Comparison of ENCODE assay signal across 8 cellular contexts in the genomic region with DNA sequence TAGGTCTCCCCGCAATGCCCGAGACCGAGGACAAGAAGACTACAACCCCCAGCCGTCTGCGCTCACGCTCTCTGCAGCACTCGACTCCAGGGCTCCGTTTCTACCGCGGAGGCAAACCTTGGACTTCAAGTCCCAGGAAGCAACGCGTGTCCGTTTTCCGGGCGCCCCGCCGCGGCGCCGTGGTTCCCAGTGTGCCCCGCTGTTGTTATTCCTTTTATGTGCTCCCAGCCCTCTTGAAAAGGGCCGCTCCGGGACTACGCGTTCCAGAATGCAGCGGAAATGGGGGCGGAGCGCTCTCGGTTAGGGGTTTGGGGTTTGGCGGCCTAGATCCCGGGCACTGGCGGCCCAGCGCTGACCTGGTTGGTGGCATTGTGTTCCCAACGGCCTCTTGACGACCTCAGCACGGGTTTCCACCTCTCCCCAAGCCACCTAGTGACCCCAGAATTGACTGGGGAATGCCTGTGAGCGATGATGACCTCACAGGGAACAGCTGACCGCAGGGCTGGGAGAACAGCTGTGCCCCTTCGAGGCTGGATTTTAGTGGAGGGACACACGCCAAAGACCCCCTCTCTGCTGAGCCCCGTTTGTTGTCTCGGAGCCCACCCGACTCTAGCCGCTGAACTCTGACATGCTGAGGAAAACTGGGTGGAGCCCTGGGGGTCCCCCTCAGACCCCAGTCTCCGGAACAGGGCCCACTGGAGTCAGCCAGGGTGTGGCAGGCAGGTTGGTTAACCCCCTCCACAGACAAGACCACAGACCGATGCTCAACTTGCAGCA. TPM values are rescaled to one million over a fixed set of nuclear protein-coding genes. Genes with fewer than 3 reads are reported as not detected.
DNase-seq lines count a peak whose midpoint lies in the region; ATAC-seq and TF ChIP-seq lines count a peak whose summit lies in the region.

No MANE protein-coding gene starts in this region.

- H3K27me3 Mint-ChIP-seq in CD4-positive, alpha-beta T cell: no peaks in the 10 kb centered on the region
- H3K27me3 Mint-ChIP-seq in activated CD4-positive, alpha-beta memory T cell treated with anti-CD3 and anti-CD28 coated beads for 36 hours: no peaks in the 10 kb centered on the region

- ATAC-seq in CD4-positive, alpha-beta T cell (ENCODE audit: poor library complexity): peak; percentile 94
- ATAC-seq in GM19452 (IDR thresholded peaks at IDR 0.05; ENCODE audit: unreplicated experiment) (peak; percentile 87), HG03575 (IDR thresholded peaks at IDR 0.05; ENCODE audit: extremely low read depth, insufficient number of reproducible peaks, low FRiP score, unreplicated experiment) (peak; percentile 71), right lobe of liver (peak; percentile 79 to 89 (median 83))

- no peaks in the 10 kb centered on the region for H3K27me3 ChIP-seq in CD4-positive, alpha-beta T cell (ENCODE audit: control insufficient read depth, insufficient read depth, low read length)
- peaks cover 0 to 7% (median 0%) of the 10 kb centered on the region in 45 donors for H3K27me3 ChIP-seq in dorsolateral prefrontal cortex
- H3K27me3 ChIP-seq in right lobe of liver: no peaks in the 10 kb centered on the region

- H3K27ac Mint-ChIP-seq in CD4-positive, alpha-beta T cell: peak overlapping the region; percentile 91
- peak overlapping the region; percentile 89 for H3K27ac Mint-ChIP-seq in activated CD4-positive, alpha-beta memory T cell treated with anti-CD3 and anti-CD28 coated beads for 36 hours

- POLR2A ChIA-PET in CD4-positive, alpha-beta T cell (lab: Charles Lee): interaction anchor here (0.7 to 2.8 kb wide), 10 partner anchors 9 to 283 kb away, joined by 3 to 17 read pairs (median 4); a partner anchor contains a TSS
- POLR2A ChIA-PET in activated CD4-positive, alpha-beta memory T cell treated with anti-CD3 and anti-CD28 coated beads for 36 hours (lab: Charles Lee): interaction anchor here (0.5 to 2.1 kb wide), 3 partner anchors 25 to 169 kb away, joined by 3 to 5 read pairs (median 3); a partner anchor contains a TSS

- intact Hi-C loops in CD4-positive, alpha-beta T cell (cut with DNase I, micrococcal nuclease): loop anchor here (1.0 to 10.0 kb wide), 7 partner anchors 25 to 1343 kb away; a partner anchor contains a TSS
- intact Hi-C loops in activated CD4-positive, alpha-beta memory T cell treated with anti-CD3 and anti-CD28 coated beads for 36 hours (cut with micrococcal nuclease): loop anchor here (1.0 to 10.0 kb wide), 5 partner anchors 19 to 297 kb away; a partner anchor contains a TSS
- intact Hi-C loops in dorsolateral prefrontal cortex (cut with DNase I) (loop anchor here (1.0 to 2.0 kb wide), 3 partner anchors 22 to 30 kb away; a partner anchor contains a TSS), right lobe of liver (cut with DNase I) (no loop called here)

- H3K4me3 ChIP-seq in dorsolateral prefrontal cortex: peak overlapping the region; percentile 45 to 95 (median 81)
- H3K4me3 ChIP-seq in right lobe of liver: peak overlapping the region; percentile 72 to 92 (median 87)

- H3K27ac ChIP-seq in CD4-positive, alpha-beta T cell (ENCODE audit: low read depth, low read length): peak overlapping the region; percentile 69
- H3K27ac ChIP-seq in dorsolateral prefrontal cortex (peak overlapping the region; percentile 92 to 100 (median 100)), right lobe of liver (peak overlapping the region; percentile 89 to 96 (median 94))

- H3K4me3 Mint-ChIP-seq in CD4-positive, alpha-beta T cell: peak overlapping the region; percentile 96
- peak overlapping the region; percentile 89 for H3K4me3 Mint-ChIP-seq in activated CD4-positive, alpha-beta memory T cell treated with anti-CD3 and anti-CD28 coated beads for 36 hours

- H3K36me3 ChIP-seq in right lobe of liver: no peaks in the 10 kb centered on the region

- WGBS in right lobe of liver (ENCODE audit: insufficient coverage, low coverage, low lambda C conversion rate, missing lambda C conversion rate): 0% methylated on average over 10 of the region's 46 CpGs

- peaks cover 0 to 34% (median 13%) of the 10 kb centered on the region in 4 donors for H3K4me1 ChIP-seq in right lobe of liver

- H3K4me1 Mint-ChIP-seq in CD4-positive, alpha-beta T cell (ENCODE audit: low read depth): peaks cover 42% of the 10 kb centered on the region
- H3K4me1 Mint-ChIP-seq in activated CD4-positive, alpha-beta memory T cell treated with anti-CD3 and anti-CD28 coated beads for 36 hours (ENCODE audit: low read depth): peaks cover 25% of the 10 kb centered on the region

- no peak for TF ChIP-seq CTCF in CD4-positive, alpha-beta T cell (IDR thresholded peaks at IDR 0.05)
- TF ChIP-seq CTCF in dorsolateral prefrontal cortex (IDR thresholded peaks at IDR 0.05 in 54 of 56, conservative IDR thresholded peaks at IDR 0.05 in 2 of 56; ENCODE audit: low read depth in 1 of 56, partially characterized antibody in 56 of 56): peak in 38 of 56 donors; percentile 8 to 59 (median 33)
- no peak for TF ChIP-seq CTCF in right lobe of liver (IDR thresholded peaks at IDR 0.05)

- TF ChIP-seq POLR2A in right lobe of liver (IDR thresholded peaks at IDR 0.05): peak; percentile 79

- no peaks in the 10 kb centered on the region for H3K9me3 Mint-ChIP-seq in CD4-positive, alpha-beta T cell
- no peaks in the 10 kb centered on the region for H3K9me3 Mint-ChIP-seq in activated CD4-positive, alpha-beta memory T cell treated with anti-CD3 and anti-CD28 coated beads for 36 hours

- CTCF ChIA-PET in CD4-positive, alpha-beta T cell (lab: Charles Lee): interaction anchor here (0.8 to 2.0 kb wide), 6 partner anchors 25 to 65 kb away, joined by 3 to 8 read pairs (median 6); a partner anchor contains a TSS
- CTCF ChIA-PET in activated CD4-positive, alpha-beta memory T cell treated with anti-CD3 and anti-CD28 coated beads for 36 hours (lab: Charles Lee): interaction anchor here (1.0 to 1.2 kb wide), 2 partner anchors 27 to 30 kb away, joined by 3 to 10 read pairs; a partner anchor contains a TSS

- DNase-seq in CD4-positive, alpha-beta T cell: peak; percentile 92 to 98 (median 96)
- DNase-seq in NCI-H82 (lab: John Stamatoyannopoulos, UW) (peak; percentile 100), dorsolateral prefrontal cortex (peak; percentile 98 to 100 (median 100)), right lobe of liver (peak; percentile 99)
- peak; percentile 98 for DNase-seq in activated CD4-positive, alpha-beta memory T cell treated with anti-CD3 and anti-CD28 coated beads for 36 hours
- peak; percentile 98 for DNase-seq in stimulated activated CD4-positive, alpha-beta T cell treated with anti-CD3 and anti-CD28 coated beads, Interleukin-4, amount 100 ng/mL, for 24 hours

- H3K9me3 ChIP-seq in CD4-positive, alpha-beta T cell (ENCODE audit: control insufficient read depth, low read length): no peaks in the 10 kb centered on the region
- no peaks in the 10 kb centered on the region for H3K9me3 ChIP-seq in right lobe of liver

- peaks cover 5% of the 10 kb centered on the region for H3K36me3 Mint-ChIP-seq in CD4-positive, alpha-beta T cell (ENCODE audit: low read depth)
- no peaks in the 10 kb centered on the region for H3K36me3 Mint-ChIP-seq in activated CD4-positive, alpha-beta memory T cell treated with anti-CD3 and anti-CD28 coated beads for 36 hours

RNA-seq across cellular contexts. Expression of a gene that starts 0.5 kb away (rescaled TPM):
- total RNA-seq in CD4-positive, alpha-beta T cell: 1 to 10 TPM; 3.1 to 3.5 TPM
- total RNA-seq in activated CD4-positive, alpha-beta memory T cell treated with anti-CD3 and anti-CD28 coated beads for 36 hours: 10 to 100 TPM; 12.8 to 14.1 TPM
- 10 to 100 TPM; 24.9 to 86.2 (median 58.7) TPM for total RNA-seq in dorsolateral prefrontal cortex
- total RNA-seq in right lobe of liver: 1 to 10 TPM; 5.0 to 9.6 (median 6.1) TPM

RNA-seq across cellular contexts. Expression of a gene that starts 1.2 kb away (rescaled TPM):
- 10 to 100 TPM; 27.1 to 31.4 TPM for total RNA-seq in CD4-positive, alpha-beta T cell
- 10 to 100 TPM; 46.7 to 50.5 TPM for total RNA-seq in activated CD4-positive, alpha-beta memory T cell treated with anti-CD3 and anti-CD28 coated beads for 36 hours
- total RNA-seq in dorsolateral prefrontal cortex (100 to 1,000 TPM in 1 of 120 experiments, 10 to 100 TPM in 119; 15.3 to 100 (median 42.1) TPM), right lobe of liver (100 to 1,000 TPM in 4 of 6 experiments, 10 to 100 TPM in 2; 74.0 to 140 (median 106) TPM)

RNA-seq across cellular contexts. Expression of a gene that starts 9.8 kb away (rescaled TPM):
- total RNA-seq in CD4-positive, alpha-beta T cell: 10 to 100 TPM; 13.8 to 15.2 TPM
- total RNA-seq in activated CD4-positive, alpha-beta memory T cell treated with anti-CD3 and anti-CD28 coated beads for 36 hours: 1 to 10 TPM; 5.3 to 7.6 TPM
- 10 to 100 TPM in 119 of 120 experiments, 1 to 10 TPM in 1; 8.5 to 47.8 (median 23.1) TPM for total RNA-seq in dorsolateral prefrontal cortex
- total RNA-seq in right lobe of liver: 1 to 10 TPM in 5 of 6 experiments, under 1 TPM in 1; 0.53 to 1.2 (median 1.2) TPM

RNA-seq across cellular contexts. Expression of a gene that starts 22.4 kb away (rescaled TPM):
- total RNA-seq in CD4-positive, alpha-beta T cell: 10 to 100 TPM; 82.2 to 84.2 TPM
- total RNA-seq in activated CD4-positive, alpha-beta memory T cell treated with anti-CD3 and anti-CD28 coated beads for 36 hours: 10 to 100 TPM; 56.8 to 57.4 TPM
- total RNA-seq in dorsolateral prefrontal cortex (100 to 1,000 TPM in 1 of 120 experiments, 10 to 100 TPM in 119; 53.2 to 105 (median 70.3) TPM), right lobe of liver (10 to 100 TPM; 33.4 to 48.8 (median 43.9) TPM)

RNA-seq across cellular contexts. Expression of a gene that starts 25.1 kb away (rescaled TPM):
- total RNA-seq in CD4-positive, alpha-beta T cell: 10 to 100 TPM; 44.5 to 46.6 TPM
- total RNA-seq in activated CD4-positive, alpha-beta memory T cell treated with anti-CD3 and anti-CD28 coated beads for 36 hours: 10 to 100 TPM; 53.8 to 60.9 TPM
- total RNA-seq in dorsolateral prefrontal cortex: 10 to 100 TPM; 17.3 to 45.4 (median 25.2) TPM
- 10 to 100 TPM; 27.7 to 63.1 (median 41.8) TPM for total RNA-seq in right lobe of liver

Comparison
In these comparisons a context has a peak if more than half of its experiments do, and no peak if none do; other contexts are left out.
1. Peak in every context shown above with its lines: DNase-seq, ATAC-seq, H3K4me3 ChIP-seq and H3K27ac ChIP-seq.
2. CTCF ChIP-seq: peak in dorsolateral prefrontal cortex (38 of 56); none in CD4-positive, alpha-beta T cell (single experiment) and right lobe of liver (0 of 4).
3. intact Hi-C loops: an anchor here in CD4-positive, alpha-beta T cell (1.0 to 10.0 kb wide), activated CD4-positive, alpha-beta memory T cell treated with anti-CD3 and anti-CD28 coated beads for 36 hours (1.0 to 10.0 kb wide) and dorsolateral prefrontal cortex (1.0 to 2.0 kb wide); none called in right lobe of liver.